Comparison of ENCODE assay signal across 13 cellular contexts in genomic region chr2:36478999-36479398, GRCh38.
DNase-seq lines count a peak whose midpoint lies in the region; ATAC-seq and TF ChIP-seq lines count a peak whose summit lies in the region.
"Had no signal": no experiment of that assay in that cellular context is flagged by ENCODE, and none has a peak within 500 bp of the region (broad histone marks: within the 10 kb centered on the region; RNA-seq: fewer than 3 reads in every experiment).

No MANE protein-coding gene starts in this region.

- H3K9me3 ChIP-seq in ascending aorta (peaks cover 8 to 23% of the 10 kb centered on the region in 2 donors), upper lobe of right lung (peaks cover 12% of the 10 kb centered on the region)

- H3K4me3 Mint-ChIP-seq in activated CD4-positive, alpha-beta T cell treated with anti-CD3 and anti-CD28 coated beads, Interleukin-2, amount 10 ng/mL, durations not matched to agents 24 days and 14 days = no peak overlapping the region
- no peak overlapping the region for H3K4me3 Mint-ChIP-seq in mesothelial cell of epicardium
- H3K4me3 Mint-ChIP-seq in activated T-cell treated with anti-CD3 and anti-CD28 coated beads, Interleukin-2, amount 50 U/mL, for 4 hours = no peak overlapping the region
- H3K4me3 Mint-ChIP-seq: activated CD4-positive, alpha-beta T cell treated with anti-CD3 and anti-CD28 coated beads for 36 hours; naive B cell; T-helper 17 cell had no signal

- H3K27me3 ChIP-seq in ascending aorta (no peaks in the 10 kb centered on the region), upper lobe of right lung (no peaks in the 10 kb centered on the region)

- no peak for TF ChIP-seq CTCF in ascending aorta (IDR thresholded peaks at IDR 0.05)
- TF ChIP-seq CTCF in mesothelial cell of epicardium (IDR thresholded peaks at IDR 0.05; ENCODE audit: unreplicated experiment) = no peak
- no peak for TF ChIP-seq CTCF in upper lobe of right lung (IDR thresholded peaks at IDR 0.05)

- H3K4me1 ChIP-seq in ascending aorta (peaks cover 3 to 46% of the 10 kb centered on the region in 2 donors), upper lobe of right lung (peaks cover 25% of the 10 kb centered on the region)

- H3K36me3 ChIP-seq in ascending aorta (peaks cover 37 to 90% of the 10 kb centered on the region in 2 donors), upper lobe of right lung (peaks cover 60% of the 10 kb centered on the region)

- H3K4me3 ChIP-seq in ascending aorta = no peak overlapping the region
- H3K4me3 ChIP-seq in upper lobe of right lung = no peak overlapping the region

- DNase-seq in activated CD4-positive, alpha-beta T cell treated with anti-CD3 and anti-CD28 coated beads, Interleukin-2, amount 10 ng/mL, durations not matched to agents 24 days and 14 days = peak; percentile 45
- DNase-seq in activated CD4-positive, alpha-beta T cell treated with anti-CD3 and anti-CD28 coated beads, Interleukin-2, amount 50 U/mL, for 4 hours = no peak
- DNase-seq in ascending aorta (ENCODE audit: low spot score in 2 of 2) (no peak), mesothelial cell of epicardium (ENCODE audit: low spot score in 2 of 2, unreplicated experiment in 2 of 2) (no peak), upper lobe of right lung (no peak), SHP77 (lab: John Stamatoyannopoulos, UW) (no peak), NCI-H1417 treated with DMSO at 0.1 percent for 48 hours (lab: John Stamatoyannopoulos, UW) (no peak)
- DNase-seq in activated T-cell treated with anti-CD3 and anti-CD28 coated beads, Interleukin-2, amount 50 U/mL, for 4 hours = no peak
- DNase-seq: activated CD4-positive, alpha-beta T cell treated with anti-CD3 and anti-CD28 coated beads for 36 hours; islet precursor cell; naive B cell; NCI-H2081; T-helper 17 cell had no signal

- H3K4me1 Mint-ChIP-seq in activated CD4-positive, alpha-beta T cell treated with anti-CD3 and anti-CD28 coated beads, Interleukin-2, amount 10 ng/mL, durations not matched to agents 24 days and 14 days = peaks cover 2% of the 10 kb centered on the region
- peaks cover 32% of the 10 kb centered on the region for H3K4me1 Mint-ChIP-seq in mesothelial cell of epicardium
- H3K4me1 Mint-ChIP-seq in activated T-cell treated with anti-CD3 and anti-CD28 coated beads, Interleukin-2, amount 50 U/mL, for 4 hours (ENCODE audit: low read depth) = no peaks in the 10 kb centered on the region
- H3K4me1 Mint-ChIP-seq: activated CD4-positive, alpha-beta T cell treated with anti-CD3 and anti-CD28 coated beads for 36 hours; T-helper 17 cell had no signal

- ATAC-seq in upper lobe of right lung = no peak
- ATAC-seq in activated T-cell treated with anti-CD3 and anti-CD28 coated beads, Interleukin-2, amount 50 U/mL, for 4 hours = no peak
- ATAC-seq: activated CD4-positive, alpha-beta T cell treated with anti-CD3 and anti-CD28 coated beads for 36 hours; T-helper 17 cell had no signal

- H3K27ac Mint-ChIP-seq in activated CD4-positive, alpha-beta T cell treated with anti-CD3 and anti-CD28 coated beads, Interleukin-2, amount 10 ng/mL, durations not matched to agents 24 days and 14 days = no peak overlapping the region
- peak overlapping the region; percentile 95 for H3K27ac Mint-ChIP-seq in mesothelial cell of epicardium
- H3K27ac Mint-ChIP-seq: activated CD4-positive, alpha-beta T cell treated with anti-CD3 and anti-CD28 coated beads for 36 hours; T-helper 17 cell had no signal

- H3K27ac ChIP-seq in ascending aorta (peak overlapping the region; percentile 68 to 70), upper lobe of right lung (peak overlapping the region; percentile 2)

- intact Hi-C loops in activated CD4-positive, alpha-beta T cell treated with anti-CD3 and anti-CD28 coated beads, Interleukin-2, amount 10 ng/mL, durations not matched to agents 24 days and 14 days (cut with micrococcal nuclease) = no loop called here
- intact Hi-C loops in ascending aorta (cut with DNase I) (loop anchor here (1.0 kb wide), 1 partner anchor 124 kb away; the partner anchor contains the start of gene CRIM1), upper lobe of right lung (cut with DNase I) (no loop called here)

- peaks cover 20% of the 10 kb centered on the region for H3K9me3 Mint-ChIP-seq in activated CD4-positive, alpha-beta T cell treated with anti-CD3 and anti-CD28 coated beads, Interleukin-2, amount 10 ng/mL, durations not matched to agents 24 days and 14 days
- peaks cover 20% of the 10 kb centered on the region for H3K9me3 Mint-ChIP-seq in mesothelial cell of epicardium
- peaks cover 36% of the 10 kb centered on the region for H3K9me3 Mint-ChIP-seq in activated T-cell treated with anti-CD3 and anti-CD28 coated beads, Interleukin-2, amount 50 U/mL, for 4 hours

- peaks cover 41% of the 10 kb centered on the region for H3K36me3 Mint-ChIP-seq in activated CD4-positive, alpha-beta T cell treated with anti-CD3 and anti-CD28 coated beads, Interleukin-2, amount 10 ng/mL, durations not matched to agents 24 days and 14 days (ENCODE audit: low read depth)
- peaks cover 63% of the 10 kb centered on the region for H3K36me3 Mint-ChIP-seq in mesothelial cell of epicardium
- peaks cover 44% of the 10 kb centered on the region for H3K36me3 Mint-ChIP-seq in activated T-cell treated with anti-CD3 and anti-CD28 coated beads, Interleukin-2, amount 50 U/mL, for 4 hours (ENCODE audit: insufficient read depth)

- no peaks in the 10 kb centered on the region for H3K27me3 Mint-ChIP-seq in activated CD4-positive, alpha-beta T cell treated with anti-CD3 and anti-CD28 coated beads, Interleukin-2, amount 10 ng/mL, durations not matched to agents 24 days and 14 days
- H3K27me3 Mint-ChIP-seq in mesothelial cell of epicardium (ENCODE audit: low read depth) = no peaks in the 10 kb centered on the region
- H3K27me3 Mint-ChIP-seq in activated T-cell treated with anti-CD3 and anti-CD28 coated beads, Interleukin-2, amount 50 U/mL, for 4 hours (ENCODE audit: low read depth) = no peaks in the 10 kb centered on the region
- H3K27me3 Mint-ChIP-seq: activated CD4-positive, alpha-beta T cell treated with anti-CD3 and anti-CD28 coated beads for 36 hours; naive B cell; T-helper 17 cell had no signal
